Comparison of ENCODE assay signal across 8 cellular contexts in genomic region chr11:85627332-85627997, GRCh38. TPM values are rescaled to one million over a fixed set of nuclear protein-coding genes. Genes with fewer than 3 reads are reported as not detected.
A peak's percentile ranks its signal among the peaks of the same experiment; 100 is the strongest.
DNase-seq lines count a peak whose midpoint lies in the region; ATAC-seq and TF ChIP-seq lines count a peak whose summit lies in the region.

Gene DLG2 (minus strand): TSS chr11:85627344.

- H3K4me3 ChIP-seq in SJCRH30 (peak within 1 kb of the TSS; percentile 80), choroid plexus epithelial cell (ENCODE audit: low read depth, low read length) (peak within 1 kb of the TSS; percentile 60)

- no peaks in the 10 kb centered on the region for H3K9me3 Mint-ChIP-seq in stimulated activated naive B cell treated with anti-CD40 and anti-IgM and Interleukin-4, amounts not matched to agents 10 μg/mL and 1 μg/mL and 100 μg/mL, for 72 hours

- DNase-seq in DMS53 treated with DMSO at 0.1 percent for 48 hours (lab: John Stamatoyannopoulos, UW; ENCODE audit: unreplicated experiment) (peak; percentile 67), HCEC 1CT (peak; percentile 49), SJCRH30 (peak in 1 of 2 experiments; percentile 63), choroid plexus epithelial cell (ENCODE audit: low read depth) (peak; percentile 24)
- no peak for DNase-seq in stimulated activated naive B cell treated with anti-CD40 and anti-IgM and Interleukin-4, amounts not matched to agents 10 μg/mL and 1 μg/mL and 100 μg/mL, for 72 hours
- no peak for DNase-seq in activated effector memory CD4-positive, alpha-beta T cell treated with anti-CD3 and anti-CD28 coated beads, Interleukin-2, amount 50 U/mL, for 16 hours

- no peak for TF ChIP-seq CTCF in choroid plexus epithelial cell (conservative IDR thresholded peaks at IDR 0.05; ENCODE audit: low read depth, low read length)

- 0 out of 2 replicates have a peak, but pooled peaks cover 9% of the 10 kb centered on the region for H3K36me3 ChIP-seq in SJCRH30

- no peaks in the 10 kb centered on the region for H3K9me3 ChIP-seq in SJCRH30 (replicated peaks)

- H3K27me3 ChIP-seq in SJCRH30 (no peaks in the 10 kb centered on the region), layer of hippocampus (ENCODE audit: control insufficient read depth, insufficient read depth, low read length) (no peaks in the 10 kb centered on the region)

- peak within 1 kb of the TSS; percentile 95 for H3K27ac Mint-ChIP-seq in stimulated activated naive B cell treated with anti-CD40 and anti-IgM and Interleukin-4, amounts not matched to agents 10 μg/mL and 1 μg/mL and 100 μg/mL, for 72 hours

- H3K4me1 Mint-ChIP-seq in stimulated activated naive B cell treated with anti-CD40 and anti-IgM and Interleukin-4, amounts not matched to agents 10 μg/mL and 1 μg/mL and 100 μg/mL, for 72 hours, result peaks cover 10 to 18% of the 10 kb centered on the region in 2 donors

- ATAC-seq in stimulated activated naive B cell treated with anti-CD40 and anti-IgM and Interleukin-4, amounts not matched to agents 10 μg/mL and 1 μg/mL and 100 μg/mL, for 72 hours (replicated peaks), result peak; percentile 1 to 3
- ATAC-seq in GM18498 (IDR thresholded peaks at IDR 0.05; ENCODE audit: unreplicated experiment), result no peak

- no peaks in the 10 kb centered on the region for H3K36me3 Mint-ChIP-seq in stimulated activated naive B cell treated with anti-CD40 and anti-IgM and Interleukin-4, amounts not matched to agents 10 μg/mL and 1 μg/mL and 100 μg/mL, for 72 hours

- H3K4me1 ChIP-seq in SJCRH30, result peaks cover 8% of the 10 kb centered on the region

- no peaks in the 10 kb centered on the region for H3K27me3 Mint-ChIP-seq in stimulated activated naive B cell treated with anti-CD40 and anti-IgM and Interleukin-4, amounts not matched to agents 10 μg/mL and 1 μg/mL and 100 μg/mL, for 72 hours

- H3K27ac ChIP-seq in SJCRH30, result peak within 1 kb of the TSS; percentile 29; the same call in 1 of the 2 replicates
- H3K27ac ChIP-seq in layer of hippocampus (ENCODE audit: low read depth, low read length), result peak within 1 kb of the TSS; percentile 86

- H3K4me3 Mint-ChIP-seq in stimulated activated naive B cell treated with anti-CD40 and anti-IgM and Interleukin-4, amounts not matched to agents 10 μg/mL and 1 μg/mL and 100 μg/mL, for 72 hours, result peak within 1 kb of the TSS; percentile 96 to 98

RNA-seq across cellular contexts. Expression of gene DLG2, which starts in this region (rescaled TPM):
- 5.3 and 12.1 TPM in 2 replicates for total RNA-seq in SJCRH30 (2014; rRNA removed; shearing (Covaris generic))

Comparison
In these comparisons a context has a peak if more than half of its experiments do, and no peak if none do; other contexts are left out.
1. DNase-seq: peak in DMS53 treated with DMSO at 0.1 percent for 48 hours (single experiment), HCEC 1CT (single experiment) and choroid plexus epithelial cell (single experiment); none in stimulated activated naive B cell treated with anti-CD40 and anti-IgM and Interleukin-4, amounts not matched to agents 10 μg/mL and 1 μg/mL and 100 μg/mL, for 72 hours (single experiment) and activated effector memory CD4-positive, alpha-beta T cell treated with anti-CD3 and anti-CD28 coated beads, Interleukin-2, amount 50 U/mL, for 16 hours (single experiment).